Comparison of ENCODE assay signal across 8 cellular contexts in the genomic region with DNA sequence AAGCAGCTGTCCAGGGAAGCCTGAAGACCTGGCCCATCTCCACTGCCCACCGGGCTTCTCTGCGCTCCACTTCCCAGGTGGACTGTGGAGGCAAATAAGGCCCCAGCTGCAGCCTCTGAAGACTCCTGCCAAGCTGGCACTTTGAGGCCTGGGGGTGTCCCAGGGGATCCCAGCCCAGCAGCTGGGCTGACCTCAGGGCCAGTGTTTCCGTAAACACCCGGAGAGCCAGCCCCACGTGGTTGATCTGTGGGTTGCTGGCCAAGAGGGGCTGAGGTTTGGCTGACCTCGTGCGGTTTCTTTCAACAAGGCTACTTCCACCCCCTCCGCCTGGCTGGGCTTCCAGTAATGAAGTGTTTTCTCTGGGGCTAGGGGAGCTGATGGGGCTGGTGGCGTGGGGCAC. TPM values are rescaled to one million over a fixed set of nuclear protein-coding genes. Genes with fewer than 3 reads are reported as not detected.
DNase-seq lines count a peak whose midpoint lies in the region; ATAC-seq and TF ChIP-seq lines count a peak whose summit lies in the region.

No MANE protein-coding gene starts in this region.

- no peak overlapping the region for H3K4me3 ChIP-seq in mucosa of descending colon

- ATAC-seq in mucosa of descending colon (peak; percentile 63), WTC11 (no peak)

- no peaks in the 10 kb centered on the region for H3K9me3 ChIP-seq in mucosa of descending colon

- POLR2A ChIA-PET in WTC11 (lab: Charles Lee) = no interaction called here

- intact Hi-C loops in mucosa of descending colon (cut with DNase I, micrococcal nuclease) = no loop called here

- DNase-seq in CMK (ENCODE audit: low read depth) (peak; percentile 27), HK-2 (ENCODE audit: unreplicated experiment) (peak; percentile 88), dedifferentiated amniotic fluid mesenchymal stem cell (ENCODE audit: extremely low spot score) (peak; percentile 38), mucosa of descending colon (peak; percentile 70 to 80 (median 74)), WTC11 (ENCODE audit: low spot score) (no peak), KG1 (lab: John Stamatoyannopoulos, UW) (no peak), NCI-H2171 (lab: John Stamatoyannopoulos, UW) (no peak)
- no peak for DNase-seq in central memory CD4-positive, alpha-beta T cell

- no peaks in the 10 kb centered on the region for H3K27me3 Mint-ChIP-seq in WTC11 (ENCODE audit: low read depth)

- no peak for TF ChIP-seq CTCF in mucosa of descending colon (IDR thresholded peaks at IDR 0.05)
- no peak for TF ChIP-seq CTCF in WTC11 (IDR thresholded peaks at IDR 0.05)

- peaks cover 22% of the 10 kb centered on the region for H3K4me1 Mint-ChIP-seq in WTC11

- H3K4me3 Mint-ChIP-seq in WTC11 = no peak overlapping the region

- H3K27ac Mint-ChIP-seq in WTC11 = no peak overlapping the region

- H3K4me1 ChIP-seq in mucosa of descending colon (ENCODE audit: low read depth) = peaks cover 3% of the 10 kb centered on the region

- no peaks in the 10 kb centered on the region for H3K36me3 ChIP-seq in mucosa of descending colon (ENCODE audit: low read depth)

- H3K9me3 Mint-ChIP-seq in WTC11 = no peaks in the 10 kb centered on the region

- H3K36me3 Mint-ChIP-seq in WTC11 = no peaks in the 10 kb centered on the region

- CTCF ChIA-PET in WTC11 (lab: Charles Lee) = interaction anchor here (0.8 to 3.0 kb wide), 5 partner anchors 15 to 44 kb away, joined by 3 to 12 read pairs (median 6); no protein-coding TSS in a partner anchor

TF ChIP-seq in WTC11, 78 proteins besides CTCF, POLR2A, EP300 and RAD21:
- TF ChIP-seq GTF2I (CRISPR knock-in tag; conservative IDR thresholded peaks at IDR 0.05) (no peak), MAX (CRISPR knock-in tag; IDR thresholded peaks at IDR 0.05) (no peak), ZNF281 (CRISPR knock-in tag; IDR thresholded peaks at IDR 0.05) (no peak), ZMAT4 (CRISPR knock-in tag; IDR thresholded peaks at IDR 0.05) (no peak), USF2 (CRISPR knock-in tag; IDR thresholded peaks at IDR 0.05) (no peak), CBFB (CRISPR knock-in tag; IDR thresholded peaks at IDR 0.05; ENCODE audit: low read depth) (no peak)
- TF ChIP-seq, protein P1, sequence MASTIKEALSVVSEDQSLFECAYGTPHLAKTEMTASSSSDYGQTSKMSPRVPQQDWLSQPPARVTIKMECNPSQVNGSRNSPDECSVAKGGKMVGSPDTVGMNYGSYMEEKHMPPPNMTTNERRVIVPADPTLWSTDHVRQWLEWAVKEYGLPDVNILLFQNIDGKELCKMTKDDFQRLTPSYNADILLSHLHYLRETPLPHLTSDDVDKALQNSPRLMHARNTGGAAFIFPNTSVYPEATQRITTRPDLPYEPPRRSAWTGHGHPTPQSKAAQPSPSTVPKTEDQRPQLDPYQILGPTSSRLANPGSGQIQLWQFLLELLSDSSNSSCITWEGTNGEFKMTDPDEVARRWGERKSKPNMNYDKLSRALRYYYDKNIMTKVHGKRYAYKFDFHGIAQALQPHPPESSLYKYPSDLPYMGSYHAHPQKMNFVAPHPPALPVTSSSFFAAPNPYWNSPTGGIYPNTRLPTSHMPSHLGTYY (CRISPR knock-in tag; IDR thresholded peaks at IDR 0.05) = no peak
TF ChIP-seq in WTC11: peak in this region for 0.

RNA-seq across cellular contexts. Expression of gene CCN5, which starts 12.4 kb away (rescaled TPM):
- total RNA-seq in mucosa of descending colon = 1 to 10 TPM; 1.7 to 6.3 (median 4.2) TPM
- total RNA-seq in WTC11 (2021) = 0.16 to 0.37 TPM (median 0.23 TPM) in 3 replicates

RNA-seq across cellular contexts. Expression of gene KCNK15, which starts 42.9 kb away (rescaled TPM):
- total RNA-seq in mucosa of descending colon (under 1 TPM; 0.17 to 0.44 (median 0.43) TPM), WTC11 (2021) (0.24 to 0.37 TPM (median 0.32 TPM) in 3 replicates)

RNA-seq across cellular contexts. Expression of gene ADA, which starts 51.3 kb away (rescaled TPM):
- total RNA-seq in mucosa of descending colon (1 to 10 TPM; 2.2 to 6.9 (median 5.9) TPM), WTC11 (2021) (19.7 to 29.2 TPM (median 25.3 TPM) in 3 replicates)

Comparison
In these comparisons a context has a peak if more than half of its experiments do, and no peak if none do; other contexts are left out.
1. DNase-seq: peak in CMK (single experiment), HK-2 (single experiment), dedifferentiated amniotic fluid mesenchymal stem cell (single experiment) and mucosa of descending colon (3 of 3); none in WTC11 (single experiment), KG1 (single experiment), central memory CD4-positive, alpha-beta T cell (single experiment) and NCI-H2171 (single experiment).